31 cellular contexts compared by ENCODE assay signal in genomic region chr17:81445642-81446500, GRCh38.
DNase-seq lines count a peak whose midpoint lies in the region; ATAC-seq and TF ChIP-seq lines count a peak whose summit lies in the region.
"Had no signal": no experiment of that assay in that cellular context is flagged by ENCODE, and none has a peak within 500 bp of the region (broad histone marks: within the 10 kb centered on the region; RNA-seq: fewer than 3 reads in every experiment).

No MANE protein-coding gene starts in this region.

- POLR2A ChIA-PET in HEK293 (lab: Yijun Ruan, JAX) = interaction anchor here (0.5 to 0.8 kb wide), 3 partner anchors 49 to 151 kb away, joined by 3 to 4 read pairs (median 3); partner anchors contain the start of gene SLC38A10

- TF ChIP-seq CTCF in DND-41 (IDR thresholded peaks at IDR 0.05; ENCODE audit: borderline replicate concordance, extremely low read depth, low read length, poor library complexity, severe bottlenecking) (peak; percentile 10), HEK293 (tag by site-specific recombination; IDR thresholded peaks at IDR 0.05) (0 out of 2 replicates have a peak, but pooled peaks have one; percentile 30)

- H3K9me3 ChIP-seq in DND-41 (ENCODE audit: insufficient read depth, low read length, severe bottlenecking) = no peaks in the 10 kb centered on the region
- no peaks in the 10 kb centered on the region for H3K9me3 ChIP-seq in HEK293 (ENCODE audit: control insufficient read depth, insufficient read depth, low read depth, low read length)
- H3K9me3 ChIP-seq in adipocyte (ENCODE audit: control insufficient read depth, low read length) = no peaks in the 10 kb centered on the region
- H3K9me3 ChIP-seq: sigmoid colon, SJSA1, upper lobe of right lung had no signal

- H3K4me3 ChIP-seq in DND-41 (ENCODE audit: low read depth in 1 of 2, low read length in 2 of 2) (no peak overlapping the region), HEK293 (ENCODE audit: low read depth, low read length) (no peak overlapping the region), adipocyte (ENCODE audit: low read length) (no peak overlapping the region)
- H3K4me3 ChIP-seq: sigmoid colon, SJSA1, upper lobe of right lung had no signal

- ATAC-seq in DND-41 (ENCODE audit: insufficient read depth, low read depth) = no peak
- ATAC-seq: activated CD8-positive, alpha-beta T cell treated with anti-CD3 and anti-CD28 coated beads for 36 hours; activated T-helper 17 cell treated with anti-CD3 and anti-CD28 coated beads, Interleukin-2, amount 50 U/mL, for 72 hours; stimulated activated effector memory CD8-positive, alpha-beta T cell treated with anti-CD3 and anti-CD28 coated beads, Interleukin-12 subunit alpha, Interleukin-12 subunit beta, amount 100 ng/mL, for 72 hours; upper lobe of right lung had no signal

- DNase-seq in DND-41 (no peak), adipocyte (ENCODE audit: low read depth) (peak; percentile 79), iPS-NIHi7 (ENCODE audit: extremely low spot score) (peak; percentile 54), SW480 (ENCODE audit: low spot score) (no peak), GM19240 (ENCODE audit: insufficient read length, low spot score) (no peak), NCI-H345 (lab: John Stamatoyannopoulos, UW) (no peak)
- no peak for DNase-seq in activated naive CD4-positive, alpha-beta T cell (lab: John Stamatoyannopoulos, UW)
- DNase-seq: activated CD4-positive, CD25-positive, alpha-beta regulatory T cell treated with anti-CD3 and anti-CD28 coated beads, Interleukin-2, amount 50 U/mL, for 72 hours; activated CD8-positive, alpha-beta T cell treated with anti-CD3 and anti-CD28 coated beads for 36 hours; anterior cingulate cortex; Calu3; effector memory CD4-positive, alpha-beta T cell; EL; foreskin melanocyte; GOT3; immature natural killer cell; Karpas-422; MV-4-11; NCI-H1694; NCI-H226; NCI-H774; RPMI8226; sigmoid colon; stimulated activated CD4-positive, alpha-beta T cell treated with anti-CD3 and anti-CD28 coated beads, Interleukin-4, amount 100 ng/mL, for 24 hours; substantia nigra; upper lobe of right lung had no signal

- H4K20me1 ChIP-seq in DND-41 (ENCODE audit: insufficient read depth, low read length) = no peaks in the 10 kb centered on the region

- H3K79me2 ChIP-seq in DND-41 (ENCODE audit: insufficient read depth, low read length) = no peaks in the 10 kb centered on the region

- no peak overlapping the region for H3K27ac ChIP-seq in DND-41 (ENCODE audit: low read length)
- no peak overlapping the region for H3K27ac ChIP-seq in HEK293 (ENCODE audit: extremely low read depth, low read depth, low read length)
- H3K27ac ChIP-seq: C4-2B, sigmoid colon, SJSA1, upper lobe of right lung had no signal

- CTCF ChIA-PET in HEK293 (lab: Yijun Ruan, JAX) = interaction anchor here (0.6 to 1.4 kb wide), 5 partner anchors 26 to 193 kb away, joined by 3 to 7 read pairs (median 4); no protein-coding TSS in a partner anchor

- H2AFZ ChIP-seq in DND-41 (ENCODE audit: low read depth, low read length) = no peak overlapping the region

- H3K4me1 ChIP-seq in DND-41 (ENCODE audit: insufficient read depth, low read length) = no peaks in the 10 kb centered on the region
- H3K4me1 ChIP-seq in HEK293 (ENCODE audit: control insufficient read depth, insufficient read depth, low read length) = no peaks in the 10 kb centered on the region
- H3K4me1 ChIP-seq in adipocyte (ENCODE audit: control insufficient read depth, insufficient read depth, low read length) = no peaks in the 10 kb centered on the region
- H3K4me1 ChIP-seq: sigmoid colon, upper lobe of right lung had no signal

- H3K4me2 ChIP-seq in DND-41 (ENCODE audit: insufficient read depth, low read length) = no peak overlapping the region

- H3K27me3 ChIP-seq in DND-41 (ENCODE audit: insufficient read depth, low read length, poor library complexity) (no peaks in the 10 kb centered on the region), adipocyte (replicated peaks; ENCODE audit: control insufficient read depth, insufficient read depth, low read length) (no peaks in the 10 kb centered on the region)
- H3K27me3 ChIP-seq: sigmoid colon, SJSA1, upper lobe of right lung had no signal

- H3K9ac ChIP-seq in DND-41 (ENCODE audit: low read depth, low read length) (no peak overlapping the region), adipocyte (ENCODE audit: low read length) (no peak overlapping the region)

- no peaks in the 10 kb centered on the region for H3K36me3 ChIP-seq in DND-41 (ENCODE audit: insufficient read depth, low read length)
- peaks cover 0 to 44% of the 10 kb centered on the region in 2 experiments; a peak in 1 of 3 replicates for H3K36me3 ChIP-seq in HEK293 (ENCODE audit: control insufficient read depth in 2 of 2, insufficient read depth in 1 of 2, low read length in 2 of 2)
- H3K36me3 ChIP-seq in adipocyte (ENCODE audit: control insufficient read depth, insufficient read depth, low read length, severe bottlenecking) = peaks cover 17% of the 10 kb centered on the region
- H3K36me3 ChIP-seq: upper lobe of right lung had no signal

TF ChIP-seq in HEK293, 187 proteins besides CTCF, POLR2A, EP300 and RAD21:
- TF ChIP-seq ZIC2 (tag by site-specific recombination; IDR thresholded peaks at IDR 0.05) = no peak
- TF ChIP-seq ZBTB26 (tag by site-specific recombination; optimal IDR thresholded peaks at IDR 0.05) = no peak
- no peak for TF ChIP-seq ZNF692 (tag by site-specific recombination; IDR thresholded peaks at IDR 0.05)
- TF ChIP-seq ZFHX2 (tag by site-specific recombination; conservative IDR thresholded peaks at IDR 0.05) = peak; percentile 56
- TF ChIP-seq ZNF48 (tag by site-specific recombination; IDR thresholded peaks at IDR 0.05) = no peak
- TF ChIP-seq ZNF433 (tag by site-specific recombination; IDR thresholded peaks at IDR 0.05; ENCODE audit: low read depth) = no peak
- no peak for TF ChIP-seq ZNF398 (tag by site-specific recombination; IDR thresholded peaks at IDR 0.05)
- TF ChIP-seq GLIS2 (tag by site-specific recombination; IDR thresholded peaks at IDR 0.05) = peak; percentile 68; the same call in 1 of the 2 replicates
- TF ChIP-seq ZNF23 (tag by site-specific recombination; IDR thresholded peaks at IDR 0.05; ENCODE audit: borderline replicate concordance) = no peak
- no peak for TF ChIP-seq KLF1 (tag by site-specific recombination; IDR thresholded peaks at IDR 0.05)
- TF ChIP-seq ZNF341 (tag by site-specific recombination; IDR thresholded peaks at IDR 0.05; ENCODE audit: low read depth) = 0 out of 2 replicates have a peak, but pooled peaks have one; percentile 26
- TF ChIP-seq ZNF776 (tag by site-specific recombination; IDR thresholded peaks at IDR 0.05; ENCODE audit: borderline replicate concordance) = no peak
- TF ChIP-seq KLF8 (tag by site-specific recombination; IDR thresholded peaks at IDR 0.05) = peak; percentile 66; the same call in 1 of the 2 replicates

Comparison
In these comparisons a context has a peak if more than half of its experiments do, and no peak if none do; other contexts are left out.
1. DNase-seq: peak in adipocyte (single experiment) and iPS-NIHi7 (single experiment); none in DND-41 (single experiment), SW480 (single experiment), GM19240 (single experiment), NCI-H345 (single experiment) and activated naive CD4-positive, alpha-beta T cell (0 of 4).